16 cellular contexts compared by ENCODE assay signal in the genomic region with DNA sequence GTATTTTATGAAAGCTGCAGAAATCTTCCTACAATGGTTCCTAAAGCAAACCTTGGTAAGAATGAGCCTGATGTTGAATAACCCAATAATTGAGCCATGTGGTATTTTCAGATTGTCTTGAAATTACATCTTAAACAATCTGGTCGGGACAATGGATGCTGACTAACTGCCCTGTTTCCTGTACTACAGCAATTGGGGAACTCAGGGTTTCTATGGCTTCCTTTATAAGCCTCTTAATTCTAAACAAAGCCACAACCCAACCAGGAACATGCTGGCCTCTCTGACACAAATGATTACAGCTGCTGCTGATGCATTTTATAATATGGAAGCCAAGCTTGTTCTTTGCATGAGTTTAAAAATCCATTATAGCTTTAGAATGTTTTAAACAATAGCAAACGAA. TPM values are rescaled to one million over a fixed set of nuclear protein-coding genes. Genes with fewer than 3 reads are reported as not detected.
DNase-seq lines count a peak whose midpoint lies in the region; ATAC-seq, FAIRE-seq and TF ChIP-seq lines count a peak whose summit lies in the region.
"Had no signal": no experiment of that assay in that cellular context is flagged by ENCODE, and none has a peak within 500 bp of the region (broad histone marks: within the 10 kb centered on the region; RNA-seq: fewer than 3 reads in every experiment).

No MANE protein-coding gene starts in this region.

- CTCF ChIA-PET in activated CD4-positive, alpha-beta memory T cell treated with anti-CD3 and anti-CD28 coated beads, Interleukin-2, amount 10 ng/mL, durations not matched to agents 7 days and 5 days (lab: Charles Lee) = interaction anchor here (0.6 to 8.8 kb wide), 11 partner anchors 8 to 789 kb away, joined by 3 to 206 read pairs (median 4); a partner anchor contains a TSS
- CTCF ChIA-PET in activated CD4-positive, alpha-beta memory T cell treated with anti-CD3 and anti-CD28 coated beads for 36 hours (lab: Charles Lee) = interaction anchor here (1.2 to 3.9 kb wide), 2 partner anchors 27 to 68 kb away, joined by 3 to 73 read pairs; no protein-coding TSS in a partner anchor

- H3K4me1 Mint-ChIP-seq in activated CD4-positive, alpha-beta memory T cell treated with anti-CD3 and anti-CD28 coated beads, Interleukin-2, amount 10 ng/mL, durations not matched to agents 7 days and 5 days = peaks cover 56% of the 10 kb centered on the region
- peaks cover 2% of the 10 kb centered on the region for H3K4me1 Mint-ChIP-seq in activated CD4-positive, alpha-beta memory T cell treated with anti-CD3 and anti-CD28 coated beads for 36 hours (ENCODE audit: low read depth)

- intact Hi-C loops in activated CD4-positive, alpha-beta memory T cell treated with anti-CD3 and anti-CD28 coated beads for 36 hours (cut with micrococcal nuclease) = loop anchor here (2.0 to 5.0 kb wide), 3 partner anchors 53 to 146 kb away; a partner anchor contains a TSS

- DNase-seq in activated CD4-positive, alpha-beta memory T cell treated with anti-CD3 and anti-CD28 coated beads, Interleukin-2, amount 10 ng/mL, durations not matched to agents 7 days and 5 days = peak; percentile 32
- DNase-seq in activated CD4-positive, alpha-beta memory T cell treated with anti-CD3 and anti-CD28 coated beads for 36 hours = no peak
- DNase-seq in NCI-H82 treated with DMSO at 0.1 percent for 48 hours (lab: John Stamatoyannopoulos, UW; ENCODE audit: unreplicated experiment) (peak; percentile 17), bronchial epithelial cell (ENCODE audit: low read depth) (peak; percentile 71), HT-29 (ENCODE audit: low spot score) (no peak), BE2C (no peak)
- DNase-seq in stimulated activated naive CD8-positive, alpha-beta T cell treated with anti-CD3 and anti-CD28 coated beads, Interleukin-15, Interleukin-2, amounts not matched to agents 100 U/mL and 50 U/mL, for 24 hours = no peak
- DNase-seq: activated CD8-positive, alpha-beta memory T cell treated with anti-CD3 and anti-CD28 coated beads for 24 hours; amygdala; effector memory CD4-positive, alpha-beta T cell; EL; NCI-H2227 treated with DMSO at 0.1 percent for 48 hours; posterior cingulate gyrus; stimulated activated CD4-positive, alpha-beta T cell treated with anti-CD3 and anti-CD28 coated beads, Interleukin-2, amount 100 ng/mL, for 48 hours had no signal

- no peak for TF ChIP-seq CTCF in bronchial epithelial cell (IDR thresholded peaks at IDR 0.05; ENCODE audit: insufficient read depth, low read length, severe bottlenecking)
- TF ChIP-seq CTCF in BE2C (IDR thresholded peaks at IDR 0.05; ENCODE audit: low read depth, low read length) = no peak

- POLR2A ChIA-PET in activated CD4-positive, alpha-beta memory T cell treated with anti-CD3 and anti-CD28 coated beads, Interleukin-2, amount 10 ng/mL, durations not matched to agents 7 days and 5 days (lab: Charles Lee) = interaction anchor here (0.7 to 2.3 kb wide), 2 partner anchors 27 to 140 kb away, joined by 4 to 13 read pairs; no protein-coding TSS in a partner anchor
- POLR2A ChIA-PET in activated CD4-positive, alpha-beta memory T cell treated with anti-CD3 and anti-CD28 coated beads for 36 hours (lab: Charles Lee) = no interaction called here

- ATAC-seq in stimulated activated naive CD8-positive, alpha-beta T cell treated with anti-CD3 and anti-CD28 coated beads, Interleukin-15, Interleukin-2, amounts not matched to agents 100 U/mL and 50 U/mL, for 24 hours = peak; percentile 38
- ATAC-seq in HG03460 (IDR thresholded peaks at IDR 0.05; ENCODE audit: unreplicated experiment) = no peak

- no peak overlapping the region for H3K4me3 Mint-ChIP-seq in activated CD4-positive, alpha-beta memory T cell treated with anti-CD3 and anti-CD28 coated beads, Interleukin-2, amount 10 ng/mL, durations not matched to agents 7 days and 5 days
- no peak overlapping the region for H3K4me3 Mint-ChIP-seq in activated CD4-positive, alpha-beta memory T cell treated with anti-CD3 and anti-CD28 coated beads for 36 hours
- H3K4me3 Mint-ChIP-seq: mesothelial cell of epicardium had no signal

- peak overlapping the region; percentile 49 for H3K27ac Mint-ChIP-seq in activated CD4-positive, alpha-beta memory T cell treated with anti-CD3 and anti-CD28 coated beads, Interleukin-2, amount 10 ng/mL, durations not matched to agents 7 days and 5 days
- no peak overlapping the region for H3K27ac Mint-ChIP-seq in activated CD4-positive, alpha-beta memory T cell treated with anti-CD3 and anti-CD28 coated beads for 36 hours
- H3K27ac Mint-ChIP-seq: mesothelial cell of epicardium had no signal

- H3K27me3 ChIP-seq in bronchial epithelial cell (ENCODE audit: control insufficient read depth, insufficient read depth, low read length) (no peaks in the 10 kb centered on the region), BE2C (no peaks in the 10 kb centered on the region)

- no peaks in the 10 kb centered on the region for H3K4me1 ChIP-seq in BE2C

- peaks cover 16% of the 10 kb centered on the region for H3K27me3 Mint-ChIP-seq in activated CD4-positive, alpha-beta memory T cell treated with anti-CD3 and anti-CD28 coated beads, Interleukin-2, amount 10 ng/mL, durations not matched to agents 7 days and 5 days
- peaks cover 13% of the 10 kb centered on the region for H3K27me3 Mint-ChIP-seq in activated CD4-positive, alpha-beta memory T cell treated with anti-CD3 and anti-CD28 coated beads for 36 hours

- H3K9me3 Mint-ChIP-seq in activated CD4-positive, alpha-beta memory T cell treated with anti-CD3 and anti-CD28 coated beads, Interleukin-2, amount 10 ng/mL, durations not matched to agents 7 days and 5 days = no peaks in the 10 kb centered on the region
- H3K9me3 Mint-ChIP-seq in activated CD4-positive, alpha-beta memory T cell treated with anti-CD3 and anti-CD28 coated beads for 36 hours = no peaks in the 10 kb centered on the region
- H3K9me3 Mint-ChIP-seq: mesothelial cell of epicardium had no signal

- H3K4me3 ChIP-seq in bronchial epithelial cell (ENCODE audit: low read depth, low read length) (no peak overlapping the region), BE2C (ENCODE audit: low read depth, low read length) (no peak overlapping the region)

- FAIRE-seq in bronchial epithelial cell (lab: Jason Lieb, UNC) = no peak

- H3K36me3 ChIP-seq in bronchial epithelial cell (ENCODE audit: control insufficient read depth, insufficient read depth, low read length) = no peaks in the 10 kb centered on the region
- no peaks in the 10 kb centered on the region for H3K36me3 ChIP-seq in BE2C

- H3K36me3 Mint-ChIP-seq in activated CD4-positive, alpha-beta memory T cell treated with anti-CD3 and anti-CD28 coated beads, Interleukin-2, amount 10 ng/mL, durations not matched to agents 7 days and 5 days (ENCODE audit: low read depth) = no peaks in the 10 kb centered on the region
- H3K36me3 Mint-ChIP-seq in activated CD4-positive, alpha-beta memory T cell treated with anti-CD3 and anti-CD28 coated beads for 36 hours = no peaks in the 10 kb centered on the region
- H3K36me3 Mint-ChIP-seq: mesothelial cell of epicardium had no signal

- H3K9me3 ChIP-seq in BE2C = no peaks in the 10 kb centered on the region

RNA-seq across cellular contexts. Expression of a gene that starts 30.2 kb away (rescaled TPM):
- under 1 TPM; 0.20 to 0.35 TPM for total RNA-seq in activated CD4-positive, alpha-beta memory T cell treated with anti-CD3 and anti-CD28 coated beads, Interleukin-2, amount 10 ng/mL, durations not matched to agents 7 days and 5 days
- under 1 TPM; 0.52 to 0.56 TPM for total RNA-seq in activated CD4-positive, alpha-beta memory T cell treated with anti-CD3 and anti-CD28 coated beads for 36 hours
- total RNA-seq in bronchial epithelial cell = 14.2 and 26.2 TPM in 2 replicates
- total RNA-seq in HT-29 (2014; rRNA removed; shearing (Covaris generic)) = 9.8 and 11.3 TPM in 2 replicates
- polyA plus RNA-seq in BE2C (2012; ENCODE audit: insufficient read depth, insufficient read length, low read depth) = not detected

Comparison
In these comparisons a context has a peak if more than half of its experiments do, and no peak if none do; other contexts are left out.
1. DNase-seq: peak in activated CD4-positive, alpha-beta memory T cell treated with anti-CD3 and anti-CD28 coated beads, Interleukin-2, amount 10 ng/mL, durations not matched to agents 7 days and 5 days (single experiment), NCI-H82 treated with DMSO at 0.1 percent for 48 hours (single experiment) and bronchial epithelial cell (single experiment); none in activated CD4-positive, alpha-beta memory T cell treated with anti-CD3 and anti-CD28 coated beads for 36 hours (single experiment), stimulated activated naive CD8-positive, alpha-beta T cell treated with anti-CD3 and anti-CD28 coated beads, Interleukin-15, Interleukin-2, amounts not matched to agents 100 U/mL and 50 U/mL, for 24 hours (single experiment), HT-29 (single experiment) and BE2C (single experiment).